In the genomic region with DNA sequence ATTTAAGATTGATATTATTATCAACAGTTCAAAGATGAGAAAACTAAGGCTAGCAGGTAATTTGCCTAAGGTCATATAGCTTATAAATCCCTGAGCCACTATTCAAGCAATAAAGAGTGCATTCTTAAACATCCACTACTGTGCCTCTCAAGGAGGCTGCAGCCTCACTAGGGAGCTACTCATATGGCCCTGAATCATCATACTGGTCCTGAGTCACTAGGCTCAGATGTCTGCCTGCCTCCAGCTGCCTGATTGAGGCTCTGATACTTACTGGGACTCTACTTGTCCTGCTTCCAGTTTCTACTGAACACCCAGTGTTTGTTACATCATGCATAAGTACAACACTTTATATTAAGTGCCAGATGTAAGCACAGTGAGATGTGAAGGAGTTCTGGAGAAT, we compare ENCODE assay signal across 17 cellular contexts.
"Had no signal": no experiment of that assay in that cellular context is flagged by ENCODE, and none has a peak within 500 bp of the region (broad histone marks: within the 10 kb centered on the region; RNA-seq: fewer than 3 reads in every experiment).

No MANE protein-coding gene starts in this region.

- H3K4me1 Mint-ChIP-seq: activated CD4-positive, alpha-beta T cell treated with anti-CD3 and anti-CD28 coated beads, Interleukin-2, amount 10 ng/mL, durations not matched to agents 7 days and 5 days; endodermal cell; stimulated activated memory B cell treated with anti-CD40 and anti-IgM and Interleukin-4, amounts not matched to agents 10 μg/mL and 1 μg/mL and 100 μg/mL, for 72 hours had no signal

- H3K36me3 Mint-ChIP-seq: stimulated activated memory B cell treated with anti-CD40 and anti-IgM and Interleukin-4, amounts not matched to agents 10 μg/mL and 1 μg/mL and 100 μg/mL, for 72 hours had no signal

- H3K36me3 ChIP-seq: ascending aorta, cardiac muscle cell, SJSA1 had no signal

- H3K27ac ChIP-seq: ascending aorta, cardiac muscle cell, dorsolateral prefrontal cortex, SJSA1 had no signal

- ATAC-seq: activated naive CD8-positive, alpha-beta T cell treated with anti-CD3 and anti-CD28 coated beads, Interleukin-2, amount 50 U/mL, for 24 hours; left ventricle myocardium superior; sciatic nerve; stimulated activated memory B cell treated with anti-CD40 and anti-IgM and Interleukin-4, amounts not matched to agents 10 μg/mL and 1 μg/mL and 100 μg/mL, for 72 hours; WTC11 had no signal

- H3K4me3 ChIP-seq: ascending aorta, cardiac muscle cell, dorsolateral prefrontal cortex, SJSA1 had no signal

- H3K9me3 ChIP-seq: ascending aorta, SJSA1 had no signal

- H3K4me1 ChIP-seq: ascending aorta, SJSA1 had no signal

- H3K27me3 ChIP-seq: ascending aorta, cardiac muscle cell had no signal

- DNase-seq: activated CD4-positive, alpha-beta T cell treated with anti-CD3 and anti-CD28 coated beads, Interleukin-2, amount 10 ng/mL, durations not matched to agents 7 days and 5 days; activated gamma-delta T cell treated with Interleukin-2 at 50 U/mL for 16 hours; activated naive CD8-positive, alpha-beta T cell treated with anti-CD3 and anti-CD28 coated beads, Interleukin-2, amount 50 U/mL, for 24 hours; activated T-cell treated with anti-CD3 and anti-CD28 coated beads, Interleukin-2, amount 50 U/mL, for 1 hour; dorsolateral prefrontal cortex; endodermal cell; hippocampal formation; left ventricle myocardium superior; mesendoderm; stimulated activated CD4-positive, alpha-beta T cell treated with anti-CD3 and anti-CD28 coated beads, Interleukin-2, amount 100 ng/mL, for 24 hours; T-helper 2 cell had no signal

- H3K27ac Mint-ChIP-seq: activated CD4-positive, alpha-beta T cell treated with anti-CD3 and anti-CD28 coated beads, Interleukin-2, amount 10 ng/mL, durations not matched to agents 7 days and 5 days; activated naive CD8-positive, alpha-beta T cell treated with anti-CD3 and anti-CD28 coated beads, Interleukin-2, amount 50 U/mL, for 24 hours; endodermal cell; stimulated activated memory B cell treated with anti-CD40 and anti-IgM and Interleukin-4, amounts not matched to agents 10 μg/mL and 1 μg/mL and 100 μg/mL, for 72 hours; WTC11 had no signal

- H3K4me3 Mint-ChIP-seq: activated CD4-positive, alpha-beta T cell treated with anti-CD3 and anti-CD28 coated beads, Interleukin-2, amount 10 ng/mL, durations not matched to agents 7 days and 5 days; activated naive CD8-positive, alpha-beta T cell treated with anti-CD3 and anti-CD28 coated beads, Interleukin-2, amount 50 U/mL, for 24 hours; endodermal cell; stimulated activated memory B cell treated with anti-CD40 and anti-IgM and Interleukin-4, amounts not matched to agents 10 μg/mL and 1 μg/mL and 100 μg/mL, for 72 hours; WTC11 had no signal

- H3K9me3 Mint-ChIP-seq: activated CD4-positive, alpha-beta T cell treated with anti-CD3 and anti-CD28 coated beads, Interleukin-2, amount 10 ng/mL, durations not matched to agents 7 days and 5 days; activated naive CD8-positive, alpha-beta T cell treated with anti-CD3 and anti-CD28 coated beads, Interleukin-2, amount 50 U/mL, for 24 hours had no signal
